1 cellular context compared by ENCODE assay signal in the genomic region with DNA sequence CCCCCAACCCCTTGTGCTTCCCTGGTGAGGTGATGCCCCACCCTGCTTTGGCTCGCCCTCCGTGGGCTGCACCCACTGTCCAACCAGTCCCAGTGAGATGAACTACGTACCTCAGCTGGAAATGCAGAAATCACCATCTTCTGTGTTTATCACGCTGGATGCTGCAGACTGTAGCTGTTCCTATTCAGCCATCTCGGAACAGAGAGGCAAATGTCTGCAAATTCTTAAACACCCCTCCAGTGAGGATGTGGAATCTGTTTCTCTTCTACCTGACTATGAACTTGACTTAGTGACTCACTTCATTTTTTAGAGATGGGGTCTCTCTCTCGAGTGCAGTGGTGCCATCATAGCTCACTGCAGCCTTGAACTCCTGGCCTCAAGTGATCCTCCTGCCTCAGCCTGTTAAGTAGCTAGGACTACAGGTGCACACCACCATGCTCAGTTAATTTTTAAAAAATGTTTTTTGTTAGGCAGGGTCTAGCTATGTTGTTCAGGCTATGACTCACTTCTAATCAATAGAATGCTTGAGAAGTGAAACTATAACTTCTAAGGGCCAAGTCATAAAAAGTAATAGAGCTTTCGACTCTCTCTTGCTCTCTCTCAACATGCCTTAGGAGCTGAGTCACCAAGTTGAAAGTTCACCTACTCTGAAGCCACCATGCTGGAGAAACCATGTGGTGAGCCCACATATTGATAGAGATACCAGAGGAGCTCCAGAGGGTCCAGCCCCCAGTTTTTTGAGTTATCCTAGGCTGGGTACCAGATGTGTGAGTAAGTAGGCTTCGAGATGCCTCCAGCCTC.
TF ChIP-seq lines count a peak whose summit lies in the region.

No MANE protein-coding gene starts in this region.

TF ChIP-seq in HepG2, 621 proteins besides CTCF, POLR2A, EP300 and RAD21 (continued from another document):
- peak; percentile 72 for TF ChIP-seq GATAD2A (CRISPR knock-in tag; IDR thresholded peaks at IDR 0.05)
- TF ChIP-seq JUND (CRISPR knock-in tag; IDR thresholded peaks at IDR 0.05) = peak; percentile 33; the same call in 1 of the 2 replicates
- peak; percentile 53 for TF ChIP-seq ZNF121 (CRISPR knock-in tag; IDR thresholded peaks at IDR 0.05)
- TF ChIP-seq JUN (CRISPR knock-in tag; IDR thresholded peaks at IDR 0.05) = 0 out of 2 replicates have a peak, but pooled peaks have one; percentile 36
- no peak for TF ChIP-seq U2AF2 (IDR thresholded peaks at IDR 0.05; ENCODE audit: low read depth, low read length)
- no peak for TF ChIP-seq CREB1 (IDR thresholded peaks at IDR 0.05)
- peak; percentile 49; the same call in 1 of the 2 replicates for TF ChIP-seq CREB1 (CRISPR knock-in tag; IDR thresholded peaks at IDR 0.05)
- TF ChIP-seq, protein P1, sequence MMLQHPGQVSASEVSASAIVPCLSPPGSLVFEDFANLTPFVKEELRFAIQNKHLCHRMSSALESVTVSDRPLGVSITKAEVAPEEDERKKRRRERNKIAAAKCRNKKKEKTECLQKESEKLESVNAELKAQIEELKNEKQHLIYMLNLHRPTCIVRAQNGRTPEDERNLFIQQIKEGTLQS (CRISPR knock-in tag; IDR thresholded peaks at IDR 0.05) = peak; percentile 44; the same call in 1 of the 2 replicates
- TF ChIP-seq SUZ12 (IDR thresholded peaks at IDR 0.05; ENCODE audit: low read depth, low read length) = no peak
- 0 out of 2 replicates have a peak, but pooled peaks have one; percentile 12 for TF ChIP-seq JUNB (CRISPR knock-in tag; IDR thresholded peaks at IDR 0.05; ENCODE audit: borderline replicate concordance)
- TF ChIP-seq RCOR2 (CRISPR knock-in tag; IDR thresholded peaks at IDR 0.05) = 0 out of 2 replicates have a peak, but pooled peaks have one; percentile 43
- TF ChIP-seq FOSL1 (CRISPR knock-in tag; IDR thresholded peaks at IDR 0.05; ENCODE audit: borderline replicate concordance) = peak; percentile 47; the same call in 1 of the 2 replicates
- TF ChIP-seq RAD51 (IDR thresholded peaks at IDR 0.05; ENCODE audit: borderline replicate concordance) = no peak
- TF ChIP-seq ZNF329 (CRISPR knock-in tag; IDR thresholded peaks at IDR 0.05; ENCODE audit: low read depth) = no peak
- TF ChIP-seq, protein P2, sequence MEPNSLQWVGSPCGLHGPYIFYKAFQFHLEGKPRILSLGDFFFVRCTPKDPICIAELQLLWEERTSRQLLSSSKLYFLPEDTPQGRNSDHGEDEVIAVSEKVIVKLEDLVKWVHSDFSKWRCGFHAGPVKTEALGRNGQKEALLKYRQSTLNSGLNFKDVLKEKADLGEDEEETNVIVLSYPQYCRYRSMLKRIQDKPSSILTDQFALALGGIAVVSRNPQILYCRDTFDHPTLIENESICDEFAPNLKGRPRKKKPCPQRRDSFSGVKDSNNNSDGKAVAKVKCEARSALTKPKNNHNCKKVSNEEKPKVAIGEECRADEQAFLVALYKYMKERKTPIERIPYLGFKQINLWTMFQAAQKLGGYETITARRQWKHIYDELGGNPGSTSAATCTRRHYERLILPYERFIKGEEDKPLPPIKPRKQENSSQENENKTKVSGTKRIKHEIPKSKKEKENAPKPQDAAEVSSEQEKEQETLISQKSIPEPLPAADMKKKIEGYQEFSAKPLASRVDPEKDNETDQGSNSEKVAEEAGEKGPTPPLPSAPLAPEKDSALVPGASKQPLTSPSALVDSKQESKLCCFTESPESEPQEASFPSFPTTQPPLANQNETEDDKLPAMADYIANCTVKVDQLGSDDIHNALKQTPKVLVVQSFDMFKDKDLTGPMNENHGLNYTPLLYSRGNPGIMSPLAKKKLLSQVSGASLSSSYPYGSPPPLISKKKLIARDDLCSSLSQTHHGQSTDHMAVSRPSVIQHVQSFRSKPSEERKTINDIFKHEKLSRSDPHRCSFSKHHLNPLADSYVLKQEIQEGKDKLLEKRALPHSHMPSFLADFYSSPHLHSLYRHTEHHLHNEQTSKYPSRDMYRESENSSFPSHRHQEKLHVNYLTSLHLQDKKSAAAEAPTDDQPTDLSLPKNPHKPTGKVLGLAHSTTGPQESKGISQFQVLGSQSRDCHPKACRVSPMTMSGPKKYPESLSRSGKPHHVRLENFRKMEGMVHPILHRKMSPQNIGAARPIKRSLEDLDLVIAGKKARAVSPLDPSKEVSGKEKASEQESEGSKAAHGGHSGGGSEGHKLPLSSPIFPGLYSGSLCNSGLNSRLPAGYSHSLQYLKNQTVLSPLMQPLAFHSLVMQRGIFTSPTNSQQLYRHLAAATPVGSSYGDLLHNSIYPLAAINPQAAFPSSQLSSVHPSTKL (CRISPR knock-in tag; IDR thresholded peaks at IDR 0.05) = peak; percentile 30; the same call in 1 of the 2 replicates
